32 cellular contexts compared by ENCODE assay signal in the genomic region with DNA sequence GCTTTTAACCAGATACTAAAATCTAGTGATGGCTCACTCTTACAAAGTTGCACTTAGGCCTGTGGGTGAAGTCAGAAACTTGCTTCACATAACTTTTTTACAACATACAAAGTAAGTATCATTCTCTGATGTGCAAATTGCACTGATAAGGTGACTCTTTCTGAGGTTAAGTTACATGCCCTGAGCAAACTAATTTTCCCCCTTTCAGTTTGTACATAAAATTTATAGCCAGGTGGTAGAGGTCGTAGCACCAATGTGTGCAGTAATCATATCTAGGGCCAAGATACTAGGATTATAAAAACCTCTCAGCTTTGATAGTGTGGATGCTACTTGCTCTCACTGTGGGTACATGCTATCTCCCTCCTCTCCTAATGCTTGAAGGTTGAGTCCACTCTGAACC.
"Had no signal": no experiment of that assay in that cellular context is flagged by ENCODE, and none has a peak within 500 bp of the region (broad histone marks: within the 10 kb centered on the region; RNA-seq: fewer than 3 reads in every experiment).

No MANE protein-coding gene starts in this region.

- H3K36me3 ChIP-seq: adrenal gland, brain microvascular endothelial cell, breast epithelium had no signal

- ATAC-seq: activated CD8-positive, alpha-beta T cell treated with anti-CD3 and anti-CD28 coated beads for 36 hours; activated naive CD4-positive, alpha-beta T cell treated with anti-CD3 and anti-CD28 coated beads, Interleukin-2, amount 50 U/mL, for 72 hours; activated T-cell treated with anti-CD3 and anti-CD28 coated beads, Interleukin-2, amount 50 U/mL, for 4 hours; activated T-cell treated with anti-CD3 and anti-CD28 coated beads, Interleukin-2, amount 50 U/mL, for 72 hours; activated T-helper 17 cell treated with anti-CD3 and anti-CD28 coated beads, Interleukin-2, amount 50 U/mL, for 72 hours; body of pancreas had no signal

- H3K4me1 ChIP-seq: adrenal gland, body of pancreas, breast epithelium had no signal

- H3K27me3 ChIP-seq: adrenal gland, body of pancreas, brain microvascular endothelial cell, breast epithelium had no signal

- DNase-seq: activated B cell treated with CpG ODN at 0.5 μM for 24 hours; activated CD4-positive, alpha-beta memory T cell treated with anti-CD3 and anti-CD28 coated beads for 36 hours; activated CD4-positive, alpha-beta T cell treated with anti-CD3 and anti-CD28 coated beads for 4 hours; activated CD4-positive, alpha-beta T cell treated with anti-CD3 and anti-CD28 coated beads, Interleukin-2, amount 10 ng/mL, durations not matched to agents 24 days and 14 days; activated CD4-positive, alpha-beta T cell treated with anti-CD3 and anti-CD28 coated beads, Interleukin-2, amount 50 U/mL, for 1 hour; activated CD4-positive, alpha-beta T cell treated with anti-CD3 and anti-CD28 coated beads, Interleukin-2, amount 50 U/mL, for 4 hours; activated CD4-positive, CD25-positive, alpha-beta regulatory T cell treated with anti-CD3 and anti-CD28 coated beads, Interleukin-2, amount 50 U/mL, for 72 hours; activated CD8-positive, alpha-beta memory T cell treated with anti-CD3 and anti-CD28 coated beads, Interleukin-2, amount 50 U/mL, for 4 hours; activated CD8-positive, alpha-beta T cell treated with anti-CD3 and anti-CD28 coated beads for 36 hours; activated effector memory CD4-positive, alpha-beta T cell treated with anti-CD3 and anti-CD28 coated beads, Interleukin-2, amount 50 U/mL, for 16 hours; activated gamma-delta T cell treated with Interleukin-2 at 50 U/mL for 16 hours; activated naive CD4-positive, alpha-beta T cell; activated naive CD4-positive, alpha-beta T cell treated with anti-CD3 and anti-CD28 coated beads for 36 hours; activated naive CD4-positive, alpha-beta T cell treated with anti-CD3 and anti-CD28 coated beads, Interleukin-2, amount 50 U/mL, for 16 hours; activated naive CD8-positive, alpha-beta T cell treated with anti-CD3 and anti-CD28 coated beads for 36 hours; activated T-cell treated with anti-CD3 and anti-CD28 coated beads for 4 hours; activated T-cell treated with anti-CD3 and anti-CD28 coated beads, Interleukin-2, amount 50 U/mL, for 1 hour; activated T-cell treated with anti-CD3 and anti-CD28 coated beads, Interleukin-2, amount 50 U/mL, for 4 hours; activated T-cell treated with anti-CD3 and anti-CD28 coated beads, Interleukin-2, amount 50 U/mL, for 72 hours; adrenal gland; amniotic stem cell; aorta; body of pancreas; brain microvascular endothelial cell; central memory CD4-positive, alpha-beta T cell; T-helper 1 cell; T-helper 2 cell; T-helper 9 cell had no signal

- H3K9me3 ChIP-seq: adrenal gland, body of pancreas, breast epithelium had no signal

- H3K27ac ChIP-seq: adrenal gland, body of pancreas, brain microvascular endothelial cell, breast epithelium, VCaP had no signal

- H3K4me3 ChIP-seq: adrenal gland, body of pancreas, breast epithelium had no signal
